16 cellular contexts compared by ENCODE assay signal in the genomic region with DNA sequence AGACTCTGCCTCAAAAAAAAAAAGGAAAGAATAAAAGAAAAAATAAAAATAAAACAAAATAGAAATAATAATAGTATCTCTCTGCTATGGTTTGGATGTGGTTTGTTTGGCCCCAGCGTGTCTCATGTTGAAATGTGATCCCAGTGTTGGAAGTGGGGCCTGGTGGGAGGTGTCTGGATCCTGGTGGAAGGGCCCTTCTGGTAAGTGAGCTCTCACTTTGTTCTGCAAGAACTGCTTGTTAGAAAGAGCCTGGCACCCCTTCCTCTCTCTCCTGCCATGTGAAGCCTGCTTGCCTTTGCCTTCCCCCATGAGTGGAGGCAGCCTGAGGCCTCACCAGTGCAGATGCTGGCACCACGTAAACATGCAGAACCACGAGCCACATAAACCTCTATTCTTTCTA. TPM values are rescaled to one million over a fixed set of nuclear protein-coding genes. Genes with fewer than 3 reads are reported as not detected.
DNase-seq lines count a peak whose midpoint lies in the region; TF ChIP-seq lines count a peak whose summit lies in the region.
"Had no signal": no experiment of that assay in that cellular context is flagged by ENCODE, and none has a peak within 500 bp of the region (broad histone marks: within the 10 kb centered on the region; RNA-seq: fewer than 3 reads in every experiment).

No MANE protein-coding gene starts in this region.

- H3K9me2 ChIP-seq in OCI-LY7 (ENCODE audit: insufficient read depth, low read length): no peaks in the 10 kb centered on the region

- H3K79me2 ChIP-seq in OCI-LY7 (ENCODE audit: insufficient read depth, low read depth, low read length): no peaks in the 10 kb centered on the region

- H3K4me3 ChIP-seq in OCI-LY7 (ENCODE audit: low read depth, low read length, poor library complexity, severe bottlenecking): no peak overlapping the region
- H3K4me3 ChIP-seq: A549, GM23248, HAP-1 had no signal

- CTCF ChIA-PET in OCI-LY7 (lab: Charles Lee; ENCODE audit: unreplicated experiment): no interaction called here

- no peak overlapping the region for H3K27ac ChIP-seq in OCI-LY7 (ENCODE audit: low read depth, low read length, poor library complexity, severe bottlenecking)
- H3K27ac ChIP-seq: 22Rv1, A549, C4-2B, GM23248 had no signal

- H4K20me1 ChIP-seq in OCI-LY7 (ENCODE audit: insufficient read depth, low read length): no peaks in the 10 kb centered on the region

- no peaks in the 10 kb centered on the region for H3K36me3 ChIP-seq in OCI-LY7 (ENCODE audit: insufficient read depth, low read length)
- H3K36me3 ChIP-seq: HAP-1 had no signal

- no peaks in the 10 kb centered on the region for H3K4me1 ChIP-seq in OCI-LY7 (ENCODE audit: insufficient read depth, low read length, poor library complexity, severe bottlenecking)
- H3K4me1 ChIP-seq: A549, HAP-1 had no signal

- H2AFZ ChIP-seq in OCI-LY7 (ENCODE audit: low read length): no peak overlapping the region
- H2AFZ ChIP-seq: GM23248 had no signal

- no TSS peak for BruUV-seq in OCI-LY7 (replicated peaks; lab: Mats Ljungman, UMichigan)

- no peak for TF ChIP-seq CTCF in OCI-LY7 (conservative IDR thresholded peaks at IDR 0.05; ENCODE audit: low read length)

- POLR2A ChIA-PET in OCI-LY7 (lab: Charles Lee): interaction anchor here (0.7 kb wide), 1 partner anchor 335 kb away, joined by 4 read pairs; no protein-coding TSS in a partner anchor

- intact Hi-C loops in OCI-LY7 (cut with micrococcal nuclease; ENCODE audit: unreplicated experiment): no loop called here

- no peaks in the 10 kb centered on the region for H3K9me3 ChIP-seq in OCI-LY7 (ENCODE audit: low read length)
- H3K9me3 ChIP-seq: A549, HAP-1 had no signal

- no peak overlapping the region for H3K4me2 ChIP-seq in OCI-LY7 (ENCODE audit: low read length)
- H3K4me2 ChIP-seq: A549 had no signal

- peak; percentile 32 for DNase-seq in DMS 273 (lab: John Stamatoyannopoulos, UW; ENCODE audit: unreplicated experiment)
- no peak for DNase-seq in DMS 273 treated with DMSO at 0.1 percent for 48 hours (lab: John Stamatoyannopoulos, UW)
- DNase-seq in NCI-H2029 treated with DMSO at 0.1 percent for 48 hours (lab: John Stamatoyannopoulos, UW): peak; percentile 41
- peak; percentile 27 for DNase-seq in left kidney (ENCODE audit: low read depth, low spot score)
- DNase-seq in OCI-LY7 (ENCODE audit: low spot score): no peak
- DNase-seq in activated effector memory CD4-positive, alpha-beta T cell treated with anti-CD3 and anti-CD28 coated beads, Interleukin-2, amount 50 U/mL, for 16 hours: no peak
- no peak for DNase-seq in COR-L47 (lab: John Stamatoyannopoulos, UW)
- DNase-seq: AML-193; CD4-positive, alpha-beta T cell; DND-41; EL; GM23248 had no signal

RNA-seq across cellular contexts. Expression of gene TMEM44, which starts 26.3 kb away (rescaled TPM):
- 8.8 and 9.6 TPM in 2 replicates for total RNA-seq in OCI-LY7 (2014; rRNA removed; shearing (Covaris generic))
- 22.9 and 25.7 TPM in 2 replicates for total RNA-seq in OCI-LY7 (2022)

Comparison
In these comparisons a context has a peak if more than half of its experiments do, and no peak if none do; other contexts are left out.
1. DNase-seq: peak in DMS 273 (single experiment), NCI-H2029 treated with DMSO at 0.1 percent for 48 hours (single experiment) and left kidney (single experiment); none in DMS 273 treated with DMSO at 0.1 percent for 48 hours (single experiment), OCI-LY7 (single experiment), activated effector memory CD4-positive, alpha-beta T cell treated with anti-CD3 and anti-CD28 coated beads, Interleukin-2, amount 50 U/mL, for 16 hours (single experiment) and COR-L47 (single experiment).